Comparison of ENCODE assay signal across 8 cellular contexts in the genomic region with DNA sequence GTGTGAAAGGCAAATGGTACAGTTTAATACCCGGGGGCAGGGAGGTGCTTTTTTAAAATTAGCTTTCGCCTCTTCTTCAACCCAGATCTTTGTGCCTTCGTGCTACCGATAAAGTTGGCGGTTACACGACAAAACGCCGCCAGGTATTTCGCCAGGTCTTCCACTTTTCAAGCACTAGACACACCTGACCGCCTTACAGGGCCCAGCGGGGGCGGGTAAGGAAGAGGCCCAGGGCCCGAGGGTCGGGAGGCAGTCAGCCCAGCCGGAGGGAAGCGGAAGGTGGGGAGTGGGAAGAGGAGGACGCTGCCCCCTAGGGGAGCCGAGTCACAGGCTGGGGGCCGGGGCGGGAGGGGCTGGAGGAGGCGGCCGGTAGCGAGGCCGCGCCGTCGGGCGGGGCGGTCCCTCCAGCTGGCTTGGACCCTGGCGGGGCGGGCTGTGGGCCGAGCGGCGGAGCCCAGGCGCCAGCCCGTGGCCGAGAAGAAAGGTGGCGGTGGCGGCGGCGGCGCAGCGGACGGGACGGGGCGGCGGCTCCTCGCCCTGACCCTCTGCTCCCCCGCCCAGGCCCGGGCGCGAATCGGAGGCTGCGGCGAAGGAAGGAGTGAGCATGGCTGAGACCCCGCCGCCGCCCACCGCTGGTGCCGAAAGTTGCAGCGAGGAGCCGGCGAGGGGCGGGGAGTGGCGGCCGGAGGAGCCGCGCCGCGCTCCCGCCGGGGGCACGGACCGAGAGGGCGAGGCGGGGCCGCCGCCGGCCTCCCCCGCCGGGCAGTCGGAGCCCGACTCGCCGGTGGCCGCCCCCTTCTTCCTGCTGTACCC. TPM values are rescaled to one million over a fixed set of nuclear protein-coding genes. Genes with fewer than 3 reads are reported as not detected.
A peak's percentile ranks its signal among the peaks of the same experiment; 100 is the strongest.
DNase-seq lines count a peak whose midpoint lies in the region; ATAC-seq and TF ChIP-seq lines count a peak whose summit lies in the region.

No MANE protein-coding gene starts in this region.

- no TSS peak for BruUV-seq in PC-3 (replicated peaks; lab: Mats Ljungman, UMichigan)

- H3K9ac ChIP-seq in PC-3 (ENCODE audit: low read length) (peak overlapping the region; percentile 93), subcutaneous abdominal adipose tissue (ENCODE audit: low read length in 5 of 5) (peak overlapping the region; percentile 86 to 100 (median 94))

- CTCF ChIA-PET in PC-3 (lab: Charles Lee) = interaction anchor here (0.6 to 1.8 kb wide), 5 partner anchors 16 to 135 kb away, joined by 3 to 11 read pairs (median 3); no protein-coding TSS in a partner anchor

- peak; percentile 58 for ATAC-seq in GM21360 (IDR thresholded peaks at IDR 0.05; ENCODE audit: unreplicated experiment)
- peak; percentile 50 for ATAC-seq in PC-3

- H3K4me3 Mint-ChIP-seq in activated T-helper 1 cell treated with anti-CD3 and anti-CD28 coated beads, Interleukin-12 subunit alpha, Interleukin-12 subunit beta, Interleukin-2, Interleukin-4 antibody, amounts not matched to agents 30 ng/mL and 10 ng/mL and 1 ng/mL, durations not matched to agents 14 hours and 24 hours and 36 hours = peak overlapping the region; percentile 76

- peak overlapping the region; percentile 83 for H3K27ac Mint-ChIP-seq in activated T-helper 1 cell treated with anti-CD3 and anti-CD28 coated beads, Interleukin-12 subunit alpha, Interleukin-12 subunit beta, Interleukin-2, Interleukin-4 antibody, amounts not matched to agents 30 ng/mL and 10 ng/mL and 1 ng/mL, durations not matched to agents 14 hours and 24 hours and 36 hours

- intact Hi-C loops in PC-3 (cut with micrococcal nuclease) (loop anchor here (1.0 to 10.0 kb wide), 5 partner anchors 16 to 228 kb away; a partner anchor contains a TSS), esophagus squamous epithelium (cut with DNase I) (no loop called here)
- intact Hi-C loops in activated T-helper 1 cell treated with anti-CD3 and anti-CD28 coated beads, Interleukin-12 subunit alpha, Interleukin-12 subunit beta, Interleukin-2, Interleukin-4 antibody, amounts not matched to agents 30 ng/mL and 10 ng/mL and 1 ng/mL, durations not matched to agents 14 hours and 24 hours and 36 hours (cut with micrococcal nuclease) = loop anchor here (1.0 to 5.0 kb wide), 7 partner anchors 16 to 288 kb away; a partner anchor contains a TSS

- H3K4me1 ChIP-seq in PC-3 (ENCODE audit: insufficient read depth, low read length) (peaks cover 26% of the 10 kb centered on the region), esophagus squamous epithelium (peaks cover 15 to 79% (median 16%) of the 10 kb centered on the region in 3 donors), subcutaneous abdominal adipose tissue (ENCODE audit: control insufficient read depth in 5 of 5, insufficient read depth in 5 of 5, low read length in 5 of 5) (peaks cover 7 to 21% (median 13%) of the 10 kb centered on the region in 5 donors)

- H3K4me2 ChIP-seq in PC-3 (ENCODE audit: low read length) = peak overlapping the region; percentile 90

- H3K36me3 ChIP-seq in PC-3 (ENCODE audit: low read depth, low read length) = no peaks in the 10 kb centered on the region
- H3K36me3 ChIP-seq in esophagus squamous epithelium = no peaks in the 10 kb centered on the region
- no peaks in the 10 kb centered on the region for H3K36me3 ChIP-seq in subcutaneous abdominal adipose tissue (ENCODE audit: control insufficient read depth in 5 of 5, insufficient read depth in 5 of 5, low read length in 5 of 5)

- DNase-seq in DMS 273 (lab: John Stamatoyannopoulos, UW; ENCODE audit: unreplicated experiment) = peak; percentile 88
- peak; percentile 23 for DNase-seq in HS-27A (ENCODE audit: low read depth)
- DNase-seq in PC-3 = peak; percentile 81
- DNase-seq in activated T-helper 1 cell treated with anti-CD3 and anti-CD28 coated beads, Interleukin-12 subunit alpha, Interleukin-12 subunit beta, Interleukin-2, Interleukin-4 antibody, amounts not matched to agents 30 ng/mL and 10 ng/mL and 1 ng/mL, durations not matched to agents 14 hours and 24 hours and 36 hours (ENCODE audit: low spot score) = peak; percentile 38
- DNase-seq in esophagus squamous epithelium (lab: John Stamatoyannopoulos, UW) = peak; percentile 14
- DNase-seq in myocyte (ENCODE audit: low read depth) = peak; percentile 87

- no peaks in the 10 kb centered on the region for H3K36me3 Mint-ChIP-seq in activated T-helper 1 cell treated with anti-CD3 and anti-CD28 coated beads, Interleukin-12 subunit alpha, Interleukin-12 subunit beta, Interleukin-2, Interleukin-4 antibody, amounts not matched to agents 30 ng/mL and 10 ng/mL and 1 ng/mL, durations not matched to agents 14 hours and 24 hours and 36 hours (ENCODE audit: low read depth)

- H2AFZ ChIP-seq in PC-3 (ENCODE audit: low read length) = peak overlapping the region; percentile 81

- 0 to 1% methylated on average over 9 to 25 of the region's 86 CpGs for WGBS in esophagus squamous epithelium, 2 donors

- no peaks in the 10 kb centered on the region for H3K9me2 ChIP-seq in PC-3 (replicated peaks; ENCODE audit: low read length)

- no peaks in the 10 kb centered on the region for H3K9me3 ChIP-seq in PC-3 (ENCODE audit: low read length)
- no peaks in the 10 kb centered on the region for H3K9me3 ChIP-seq in esophagus squamous epithelium
- H3K9me3 ChIP-seq in subcutaneous abdominal adipose tissue (ENCODE audit: control insufficient read depth in 5 of 5, low read length in 5 of 5) = no peaks in the 10 kb centered on the region

- H3K27me3 ChIP-seq in PC-3 (ENCODE audit: low read length) (no peaks in the 10 kb centered on the region), esophagus squamous epithelium (no peaks in the 10 kb centered on the region), subcutaneous abdominal adipose tissue (ENCODE audit: control insufficient read depth in 5 of 5, insufficient read depth in 4 of 5, low read length in 5 of 5) (no peaks in the 10 kb centered on the region)

- TF ChIP-seq POLR2A in esophagus squamous epithelium (IDR thresholded peaks at IDR 0.05) = peak in 2 of 4 donors; percentile 7 to 37

- no peaks in the 10 kb centered on the region for H3K9me3 Mint-ChIP-seq in activated T-helper 1 cell treated with anti-CD3 and anti-CD28 coated beads, Interleukin-12 subunit alpha, Interleukin-12 subunit beta, Interleukin-2, Interleukin-4 antibody, amounts not matched to agents 30 ng/mL and 10 ng/mL and 1 ng/mL, durations not matched to agents 14 hours and 24 hours and 36 hours

- peak; percentile 52 for TF ChIP-seq CTCF in PC-3 (conservative IDR thresholded peaks at IDR 0.05; ENCODE audit: low read depth, low read length)
- TF ChIP-seq CTCF in esophagus squamous epithelium (IDR thresholded peaks at IDR 0.05) = peak in 3 of 6 experiments; percentile 18 to 52 (median 30)

- H3K27ac ChIP-seq in PC-3 (ENCODE audit: low read length) (peak overlapping the region; percentile 78), esophagus squamous epithelium (peak overlapping the region; percentile 97 to 98 (median 98)), subcutaneous abdominal adipose tissue (ENCODE audit: low read depth, low read length) (peak overlapping the region; percentile 97)

- H3F3A ChIP-seq in PC-3 (ENCODE audit: low read length, unreplicated experiment) = peaks cover 11% of the 10 kb centered on the region

- POLR2A ChIA-PET in PC-3 (lab: Charles Lee; ENCODE audit: unreplicated experiment) = interaction anchor here (0.5 to 1.0 kb wide), 5 partner anchors 19 to 198 kb away, joined by 3 to 11 read pairs (median 4); a partner anchor contains a TSS

- H3K4me3 ChIP-seq in PC-3 (ENCODE audit: low read length) = peak overlapping the region; percentile 83
- peak overlapping the region; percentile 71 to 93 (median 80) for H3K4me3 ChIP-seq in esophagus squamous epithelium
- H3K4me3 ChIP-seq in subcutaneous abdominal adipose tissue (ENCODE audit: low read depth in 1 of 5, low read length in 5 of 5) = peak overlapping the region; percentile 73 to 92 (median 85)

- H3K79me2 ChIP-seq in PC-3 (ENCODE audit: low read length) = peaks cover 37% of the 10 kb centered on the region

- H4K20me1 ChIP-seq in PC-3 (ENCODE audit: low read length) = no peaks in the 10 kb centered on the region

- H3K27me3 Mint-ChIP-seq in activated T-helper 1 cell treated with anti-CD3 and anti-CD28 coated beads, Interleukin-12 subunit alpha, Interleukin-12 subunit beta, Interleukin-2, Interleukin-4 antibody, amounts not matched to agents 30 ng/mL and 10 ng/mL and 1 ng/mL, durations not matched to agents 14 hours and 24 hours and 36 hours (ENCODE audit: insufficient read depth) = peaks cover 3% of the 10 kb centered on the region

- peaks cover 24% of the 10 kb centered on the region for H3K4me1 Mint-ChIP-seq in activated T-helper 1 cell treated with anti-CD3 and anti-CD28 coated beads, Interleukin-12 subunit alpha, Interleukin-12 subunit beta, Interleukin-2, Interleukin-4 antibody, amounts not matched to agents 30 ng/mL and 10 ng/mL and 1 ng/mL, durations not matched to agents 14 hours and 24 hours and 36 hours (ENCODE audit: low read depth)

RNA-seq across cellular contexts. Expression of a gene that starts 16.2 kb away (rescaled TPM):
- total RNA-seq in PC-3 (2014; rRNA removed) = 27.8 and 38.5 TPM in 2 replicates
- 51.5 and 52.8 TPM in 2 replicates for total RNA-seq in activated T-helper 1 cell treated with anti-CD3 and anti-CD28 coated beads, Interleukin-12 subunit alpha, Interleukin-12 subunit beta, Interleukin-2, Interleukin-4 antibody, amounts not matched to agents 30 ng/mL and 10 ng/mL and 1 ng/mL, durations not matched to agents 14 hours and 24 hours and 36 hours
- total RNA-seq in esophagus squamous epithelium = 10 to 100 TPM; 16.0 to 29.8 (median 24.4) TPM
- 23.7 and 25.7 TPM in 2 replicates for total RNA-seq in myocyte
- polyA plus RNA-seq in myocyte (2012) = 23.7 TPM

RNA-seq across cellular contexts. Expression of a gene that starts 17.2 kb away (rescaled TPM):
- total RNA-seq in PC-3 (2014; rRNA removed) = 22.1 and 25.6 TPM in 2 replicates
- total RNA-seq in activated T-helper 1 cell treated with anti-CD3 and anti-CD28 coated beads, Interleukin-12 subunit alpha, Interleukin-12 subunit beta, Interleukin-2, Interleukin-4 antibody, amounts not matched to agents 30 ng/mL and 10 ng/mL and 1 ng/mL, durations not matched to agents 14 hours and 24 hours and 36 hours = 12.5 and 13.4 TPM in 2 replicates
- total RNA-seq in esophagus squamous epithelium = 10 to 100 TPM; 30.4 to 63.9 (median 42.4) TPM
- 63.6 and 67.2 TPM in 2 replicates for total RNA-seq in myocyte
- polyA plus RNA-seq in myocyte (2012) = 35.4 TPM

RNA-seq across cellular contexts. Expression of a gene that starts 38.2 kb away (rescaled TPM):
- not detected in 2 replicates for total RNA-seq in PC-3 (2014; rRNA removed)
- not detected in 2 replicates for total RNA-seq in activated T-helper 1 cell treated with anti-CD3 and anti-CD28 coated beads, Interleukin-12 subunit alpha, Interleukin-12 subunit beta, Interleukin-2, Interleukin-4 antibody, amounts not matched to agents 30 ng/mL and 10 ng/mL and 1 ng/mL, durations not matched to agents 14 hours and 24 hours and 36 hours
- 100 to 1,000 TPM in 1 of 4 donors, 10 to 100 TPM in 1, 1 to 10 TPM in 1, not detected in 1; 2.0 to 138 (median 29.0) TPM for total RNA-seq in esophagus squamous epithelium
- 4.0 and 12.5 TPM in 2 replicates for total RNA-seq in myocyte
- polyA plus RNA-seq in myocyte (2012) = 1.3 TPM

Comparison
In these comparisons a context has a peak if more than half of its experiments do, and no peak if none do; other contexts are left out.
1. Peak in every context shown above with its lines: DNase-seq, ATAC-seq, H3K4me3 ChIP-seq and H3K27ac ChIP-seq.
2. DNase-seq: peak in every context shown above with its lines; median percentile 88 in DMS 273; 87 in myocyte; 81 in PC-3; 38 in activated T-helper 1 cell treated with anti-CD3 and anti-CD28 coated beads, Interleukin-12 subunit alpha, Interleukin-12 subunit beta, Interleukin-2, Interleukin-4 antibody, amounts not matched to agents 30 ng/mL and 10 ng/mL and 1 ng/mL, durations not matched to agents 14 hours and 24 hours and 36 hours; 23 in HS-27A; 14 in esophagus squamous epithelium.